ENCODE assay signal across 1 cellular context in genomic region chrX:2708601-2709200, GRCh38.
TF ChIP-seq lines count a peak whose summit lies in the region.

No MANE protein-coding gene starts in this region.

TF ChIP-seq in GM12878, 131 proteins besides CTCF, POLR2A, EP300 and RAD21:
- TF ChIP-seq BCL3 (IDR thresholded peaks at IDR 0.05; ENCODE audit: borderline replicate concordance, insufficient read depth, low read depth, low read length, poor library complexity, severe bottlenecking) = no peak
- no peak for TF ChIP-seq RELB (IDR thresholded peaks at IDR 0.05; ENCODE audit: low read depth)
- no peak for TF ChIP-seq IKZF1 (conservative IDR thresholded peaks at IDR 0.05)
- no peak for TF ChIP-seq MLLT1 (IDR thresholded peaks at IDR 0.05)
- no peak for TF ChIP-seq POLR2AphosphoS2 (IDR thresholded peaks at IDR 0.05; ENCODE audit: low read depth, low read length)
- TF ChIP-seq MYC (IDR thresholded peaks at IDR 0.05; ENCODE audit: insufficient read depth, insufficient read length, insufficient replicate concordance, low read length, severe bottlenecking) = no peak
- TF ChIP-seq MYB (IDR thresholded peaks at IDR 0.05; ENCODE audit: borderline replicate concordance, low read depth, low read length) = no peak
- no peak for TF ChIP-seq MXI1 (IDR thresholded peaks at IDR 0.05; ENCODE audit: low read depth, low read length)
- no peak for TF ChIP-seq MEF2A (IDR thresholded peaks at IDR 0.05; ENCODE audit: insufficient read depth, low read depth, low read length)
- TF ChIP-seq USF1 (IDR thresholded peaks at IDR 0.05; ENCODE audit: borderline replicate concordance, extremely low read length, insufficient read depth, low read depth, low read length) = no peak
- no peak for TF ChIP-seq JUNB (IDR thresholded peaks at IDR 0.05)
- TF ChIP-seq GABPA (IDR thresholded peaks at IDR 0.05; ENCODE audit: low read depth) = no peak
- no peak for TF ChIP-seq ZNF592 (IDR thresholded peaks at IDR 0.05)
- TF ChIP-seq ZNF207 (IDR thresholded peaks at IDR 0.05; ENCODE audit: borderline replicate concordance) = no peak
- no peak for TF ChIP-seq TCF12 (IDR thresholded peaks at IDR 0.05; ENCODE audit: low read depth, low read length)
